ENCODE assay signal across 17 cellular contexts in genomic region chr11:36501236-36501635, GRCh38. TPM values are rescaled to one million over a fixed set of nuclear protein-coding genes. Genes with fewer than 3 reads are reported as not detected.
DNase-seq lines count a peak whose midpoint lies in the region; ATAC-seq, FAIRE-seq and TF ChIP-seq lines count a peak whose summit lies in the region.
"Had no signal": no experiment of that assay in that cellular context is flagged by ENCODE, and none has a peak within 500 bp of the region (broad histone marks: within the 10 kb centered on the region; RNA-seq: fewer than 3 reads in every experiment).

No MANE protein-coding gene starts in this region.

- H2AFZ ChIP-seq in hepatocyte = no peak overlapping the region

- H3K4me2 ChIP-seq in hepatocyte = no peak overlapping the region

- no peaks in the 10 kb centered on the region for H3K36me3 ChIP-seq in hepatocyte (replicated peaks; ENCODE audit: insufficient read depth, low read depth)
- H3K36me3 ChIP-seq in psoas muscle (ENCODE audit: insufficient read depth in 1 of 2, low read depth in 1 of 2) = peaks cover 3 to 40% of the 10 kb centered on the region in 2 donors
- H3K36me3 ChIP-seq in CD4-positive, alpha-beta memory T cell (ENCODE audit: insufficient read depth, low read length) = peaks cover 36% of the 10 kb centered on the region

- H3K9me3 ChIP-seq in hepatocyte (ENCODE audit: low read depth) (no peaks in the 10 kb centered on the region), psoas muscle (no peaks in the 10 kb centered on the region)
- no peaks in the 10 kb centered on the region for H3K9me3 ChIP-seq in CD4-positive, alpha-beta memory T cell (ENCODE audit: control insufficient read depth in 1 of 2, low read length in 2 of 2)
- H3K9me3 ChIP-seq: suprapubic skin had no signal

- H3K9me3 Mint-ChIP-seq in activated T-helper 17 cell treated with anti-CD3 and anti-CD28 coated beads, Interleukin-2, amount 50 U/mL, for 72 hours = no peaks in the 10 kb centered on the region
- no peaks in the 10 kb centered on the region for H3K9me3 Mint-ChIP-seq in CD4-positive, alpha-beta memory T cell
- H3K9me3 Mint-ChIP-seq: activated B cell treated with CpG ODN at 0.5 μM for 24 hours; activated naive CD8-positive, alpha-beta T cell treated with anti-CD3 and anti-CD28 coated beads, Interleukin-2, amount 50 U/mL, for 24 hours had no signal

- H3K9me2 ChIP-seq in hepatocyte (replicated peaks; ENCODE audit: insufficient read depth) = no peaks in the 10 kb centered on the region

- H3K27ac ChIP-seq in hepatocyte = peak overlapping the region; percentile 62
- H3K27ac ChIP-seq in psoas muscle = peak overlapping the region; percentile 83
- no peak overlapping the region for H3K27ac ChIP-seq in CD4-positive, alpha-beta memory T cell (ENCODE audit: low read depth, low read length)
- H3K27ac ChIP-seq: suprapubic skin had no signal

- peaks cover 70% of the 10 kb centered on the region for H3K36me3 Mint-ChIP-seq in activated T-helper 17 cell treated with anti-CD3 and anti-CD28 coated beads, Interleukin-2, amount 50 U/mL, for 72 hours (ENCODE audit: low read depth)
- peaks cover 30 to 55% of the 10 kb centered on the region in 2 donors for H3K36me3 Mint-ChIP-seq in CD4-positive, alpha-beta memory T cell

- peaks cover 23% of the 10 kb centered on the region for H3K4me1 Mint-ChIP-seq in activated T-helper 17 cell treated with anti-CD3 and anti-CD28 coated beads, Interleukin-2, amount 50 U/mL, for 72 hours
- peaks cover 25 to 45% (median 37%) of the 10 kb centered on the region in 4 donors for H3K4me1 Mint-ChIP-seq in CD4-positive, alpha-beta memory T cell

- no peaks in the 10 kb centered on the region for H3K27me3 Mint-ChIP-seq in activated T-helper 17 cell treated with anti-CD3 and anti-CD28 coated beads, Interleukin-2, amount 50 U/mL, for 72 hours
- no peaks in the 10 kb centered on the region for H3K27me3 Mint-ChIP-seq in CD4-positive, alpha-beta memory T cell
- H3K27me3 Mint-ChIP-seq: activated B cell treated with CpG ODN at 0.5 μM for 24 hours; activated naive CD8-positive, alpha-beta T cell treated with anti-CD3 and anti-CD28 coated beads, Interleukin-2, amount 50 U/mL, for 24 hours had no signal

- no peak overlapping the region for H3K4me3 ChIP-seq in hepatocyte
- H3K4me3 ChIP-seq in psoas muscle = no peak overlapping the region
- no peak overlapping the region for H3K4me3 ChIP-seq in CD4-positive, alpha-beta memory T cell (ENCODE audit: low read length in 2 of 2)
- H3K4me3 ChIP-seq: suprapubic skin had no signal

- H3K27ac Mint-ChIP-seq in activated T-helper 17 cell treated with anti-CD3 and anti-CD28 coated beads, Interleukin-2, amount 50 U/mL, for 72 hours = peak overlapping the region; percentile 31
- peak overlapping the region in 3 of 7 donors; percentile 9 to 69 (median 46) for H3K27ac Mint-ChIP-seq in CD4-positive, alpha-beta memory T cell
- H3K27ac Mint-ChIP-seq: activated B cell treated with CpG ODN at 0.5 μM for 24 hours; activated naive CD8-positive, alpha-beta T cell treated with anti-CD3 and anti-CD28 coated beads, Interleukin-2, amount 50 U/mL, for 24 hours had no signal

- in situ Hi-C loops in GM13977 (cut with MboI; ENCODE audit: low pct_unique_long_range_greater_than_20kb, low sequenced_read_pairs, unreplicated experiment) = no loop called here

- TF ChIP-seq CTCF in hepatocyte (IDR thresholded peaks at IDR 0.05; ENCODE audit: poor library complexity) = no peak
- TF ChIP-seq CTCF in psoas muscle (IDR thresholded peaks at IDR 0.05) = no peak
- TF ChIP-seq CTCF in GM13977 (IDR thresholded peaks at IDR 0.05; ENCODE audit: extremely low read depth, insufficient read depth, missing control alignments) = no peak

- no peak overlapping the region for H3K4me3 Mint-ChIP-seq in activated T-helper 17 cell treated with anti-CD3 and anti-CD28 coated beads, Interleukin-2, amount 50 U/mL, for 72 hours
- no peak overlapping the region for H3K4me3 Mint-ChIP-seq in CD4-positive, alpha-beta memory T cell
- H3K4me3 Mint-ChIP-seq: activated B cell treated with CpG ODN at 0.5 μM for 24 hours; activated naive CD8-positive, alpha-beta T cell treated with anti-CD3 and anti-CD28 coated beads, Interleukin-2, amount 50 U/mL, for 24 hours had no signal

- ATAC-seq in activated T-helper 17 cell treated with anti-CD3 and anti-CD28 coated beads, Interleukin-2, amount 50 U/mL, for 72 hours (replicated peaks) = no peak
- peak; percentile 69 to 80 (median 72) for ATAC-seq in psoas muscle
- no peak for ATAC-seq in HG02852 (IDR thresholded peaks at IDR 0.05; ENCODE audit: unreplicated experiment)

- intact Hi-C loops in psoas muscle (cut with DNase I) = no loop called here
- intact Hi-C loops in CD4-positive, alpha-beta memory T cell (cut with micrococcal nuclease) = no loop called here

- WGBS in hepatocyte (ENCODE audit: low lambda C conversion rate, missing lambda C conversion rate) = 93% methylated on average over 5 of the region's 5 CpGs
- WGBS in psoas muscle, 3 donors = 39 to 46% (median 42%) methylated on average over 5 of the region's 5 CpGs

- no peak for TF ChIP-seq POLR2A in H54 (IDR thresholded peaks at IDR 0.05; ENCODE audit: low read depth, low read length)

- CTCF ChIA-PET in CD4-positive, alpha-beta memory T cell (lab: Charles Lee; ENCODE audit: partially characterized antibody) = interaction anchor here (0.9 to 6.7 kb wide), 7 partner anchors 8 to 679 kb away, joined by 3 to 82 read pairs (median 7); partner anchors contain the start of gene TRAF6

- no peaks in the 10 kb centered on the region for H3K27me3 ChIP-seq in hepatocyte
- no peaks in the 10 kb centered on the region for H3K27me3 ChIP-seq in psoas muscle (ENCODE audit: insufficient read depth in 3 of 3, low read length in 2 of 3)
- H3K27me3 ChIP-seq in CD4-positive, alpha-beta memory T cell (ENCODE audit: insufficient read depth, low read length) = no peaks in the 10 kb centered on the region
- H3K27me3 ChIP-seq: suprapubic skin had no signal

- FAIRE-seq in H54 (lab: Jason Lieb, UNC) = peak; percentile 38

- peaks cover 52% of the 10 kb centered on the region for H3K79me2 ChIP-seq in hepatocyte

- H3K4me1 ChIP-seq in hepatocyte (ENCODE audit: insufficient read depth) = peaks cover 27% of the 10 kb centered on the region
- peaks cover 32% of the 10 kb centered on the region for H3K4me1 ChIP-seq in psoas muscle
- H3K4me1 ChIP-seq in CD4-positive, alpha-beta memory T cell (ENCODE audit: insufficient read depth, low read length) = peaks cover 14% of the 10 kb centered on the region

- no peak for DNase-seq in H54 (ENCODE audit: insufficient read length, low spot score)
- DNase-seq in hepatocyte (ENCODE audit: low spot score) = no peak
- DNase-seq in psoas muscle = no peak
- DNase-seq in GM13977 (ENCODE audit: low spot score) = no peak
- no peak for DNase-seq in CD4-positive, alpha-beta memory T cell
- DNase-seq in effector CD8-positive, alpha-beta T cell (lab: John Stamatoyannopoulos, UW) = no peak
- DNase-seq: activated B cell treated with CpG ODN at 0.5 μM for 24 hours; activated naive CD8-positive, alpha-beta T cell treated with anti-CD3 and anti-CD28 coated beads, Interleukin-2, amount 50 U/mL, for 24 hours; activated T-cell treated with anti-CD3 and anti-CD28 coated beads for 4 hours; DND-41; KG1; NCI-H1436; NCI-H446 treated with DMSO at 0.1 percent for 48 hours; stimulated activated CD4-positive, alpha-beta T cell treated with anti-CD3 and anti-CD28 coated beads, Interleukin-12 subunit alpha, Interleukin-12 subunit beta, amount 100 ng/mL, for 4 hours had no signal

- H4K20me1 ChIP-seq in hepatocyte (ENCODE audit: insufficient read depth, poor library complexity, severe bottlenecking) = peaks cover 4% of the 10 kb centered on the region

- POLR2A ChIA-PET in CD4-positive, alpha-beta memory T cell (lab: Charles Lee; ENCODE audit: partially characterized antibody) = interaction anchor here (1.7 kb wide), 1 partner anchor 211 kb away, joined by 3 read pairs; no protein-coding TSS in a partner anchor

RNA-seq across cellular contexts. Expression of gene TRAF6, which starts 8.8 kb away (rescaled TPM):
- total RNA-seq in activated T-helper 17 cell treated with anti-CD3 and anti-CD28 coated beads, Interleukin-2, amount 50 U/mL, for 72 hours = 10 to 100 TPM in 1 of 2 donors, 1 to 10 TPM in 1; 8.7 to 10.7 TPM
- total RNA-seq in hepatocyte (12.7 and 13.4 TPM in 2 replicates), psoas muscle (10 to 100 TPM; 11.1 to 14.9 (median 11.6) TPM)
- polyA plus RNA-seq in hepatocyte (9.5 TPM in 2 replicates), psoas muscle (1 to 10 TPM; 4.7 to 9.7 (median 6.7) TPM)
- 10 to 100 TPM; 22.0 to 23.7 TPM for total RNA-seq in CD4-positive, alpha-beta memory T cell
- polyA plus RNA-seq in CD4-positive, alpha-beta memory T cell = 10 to 100 TPM; 10.3 to 12.2 TPM

Comparison
In these comparisons a context has a peak if more than half of its experiments do, and no peak if none do; other contexts are left out.
1. ATAC-seq: peak in psoas muscle (4 of 4); none in activated T-helper 17 cell treated with anti-CD3 and anti-CD28 coated beads, Interleukin-2, amount 50 U/mL, for 72 hours (single experiment) and HG02852 (single experiment).